In genomic region chr4:141415651-141416050, GRCh38 we compare ENCODE assay signal across 3 cellular contexts.
"Had no signal": no experiment of that assay in that cellular context is flagged by ENCODE, and none has a peak within 500 bp of the region (broad histone marks: within the 10 kb centered on the region; RNA-seq: fewer than 3 reads in every experiment).

No MANE protein-coding gene starts in this region.

- ATAC-seq: GM12878 had no signal

- DNase-seq: GDM1, GF-D8 had no signal

- H3K4me3 ChIP-seq: GM12878 had no signal
